ENCODE assay signal across 9 cellular contexts in genomic region chr14:71651228-71651627, GRCh38.
A peak's percentile ranks its signal among the peaks of the same experiment; 100 is the strongest.
DNase-seq lines count a peak whose midpoint lies in the region; ATAC-seq and TF ChIP-seq lines count a peak whose summit lies in the region.
"Had no signal": no experiment of that assay in that cellular context is flagged by ENCODE, and none has a peak within 500 bp of the region (broad histone marks: within the 10 kb centered on the region; RNA-seq: fewer than 3 reads in every experiment).

No MANE protein-coding gene starts in this region.

- no peak for TF ChIP-seq POLR2A in uterus (IDR thresholded peaks at IDR 0.05)

- ATAC-seq in GM21447 (IDR thresholded peaks at IDR 0.05; ENCODE audit: unreplicated experiment) = no peak
- ATAC-seq in upper lobe of right lung = no peak
- no peak for ATAC-seq in HG03442 (IDR thresholded peaks at IDR 0.05; ENCODE audit: unreplicated experiment)

- peak overlapping the region; percentile 68 to 72 for H3K27ac ChIP-seq in ascending aorta
- H3K27ac ChIP-seq in uterus = no peak overlapping the region
- no peak overlapping the region for H3K27ac ChIP-seq in upper lobe of right lung

- H3K36me3 ChIP-seq in ascending aorta = no peaks in the 10 kb centered on the region
- H3K36me3 ChIP-seq in uterus = no peaks in the 10 kb centered on the region
- no peaks in the 10 kb centered on the region for H3K36me3 ChIP-seq in upper lobe of right lung

- DNase-seq in GM03348 (ENCODE audit: low spot score) (peak; percentile 67), ascending aorta (ENCODE audit: low spot score in 2 of 2) (peak in 1 of 2 donors; percentile 80), fibroblast of the conjunctiva (ENCODE audit: low read depth) (peak; percentile 83), retinal pigment epithelial cell (ENCODE audit: low read depth) (peak; percentile 74), uterus (no peak), upper lobe of right lung (no peak)
- DNase-seq: DND-41 had no signal

- no peak overlapping the region for H3K4me3 ChIP-seq in ascending aorta
- no peak overlapping the region for H3K4me3 ChIP-seq in retinal pigment epithelial cell (ENCODE audit: low read length)
- no peak overlapping the region for H3K4me3 ChIP-seq in uterus
- no peak overlapping the region for H3K4me3 ChIP-seq in upper lobe of right lung

- TF ChIP-seq CTCF in ascending aorta (IDR thresholded peaks at IDR 0.05) = no peak
- TF ChIP-seq CTCF in retinal pigment epithelial cell (conservative IDR thresholded peaks at IDR 0.05; ENCODE audit: low read depth, low read length) = no peak
- no peak for TF ChIP-seq CTCF in uterus (IDR thresholded peaks at IDR 0.05)
- TF ChIP-seq CTCF in upper lobe of right lung (IDR thresholded peaks at IDR 0.05) = no peak

- intact Hi-C loops in ascending aorta (cut with DNase I) = loop anchor here (1.0 kb wide), 1 partner anchor 331 kb away; the partner anchor contains the start of gene SIPA1L1
- intact Hi-C loops in uterus (cut with DNase I; ENCODE audit: low total_unique reads) = no loop called here
- intact Hi-C loops in upper lobe of right lung (cut with DNase I) = no loop called here

- H3K27me3 ChIP-seq in ascending aorta (no peaks in the 10 kb centered on the region), uterus (no peaks in the 10 kb centered on the region), upper lobe of right lung (no peaks in the 10 kb centered on the region)

- H3K4me1 ChIP-seq in ascending aorta (peaks cover 0 to 23% of the 10 kb centered on the region in 2 donors), uterus (no peaks in the 10 kb centered on the region), upper lobe of right lung (peaks cover 5% of the 10 kb centered on the region)

- H3K9me3 ChIP-seq in ascending aorta = peaks cover 0 to 18% of the 10 kb centered on the region in 2 donors
- peaks cover 0 to 14% of the 10 kb centered on the region in 2 donors for H3K9me3 ChIP-seq in uterus
- H3K9me3 ChIP-seq in upper lobe of right lung = peaks cover 5% of the 10 kb centered on the region

Comparison
In these comparisons a context has a peak if more than half of its experiments do, and no peak if none do; other contexts are left out.
1. DNase-seq: peak in GM03348 (single experiment), fibroblast of the conjunctiva (single experiment) and retinal pigment epithelial cell (single experiment); none in uterus (0 of 2) and upper lobe of right lung (single experiment).
2. H3K27ac ChIP-seq: peak in ascending aorta (2 of 2); none in uterus (0 of 2) and upper lobe of right lung (single experiment).